Comparison of ENCODE assay signal across 12 cellular contexts in the genomic region with DNA sequence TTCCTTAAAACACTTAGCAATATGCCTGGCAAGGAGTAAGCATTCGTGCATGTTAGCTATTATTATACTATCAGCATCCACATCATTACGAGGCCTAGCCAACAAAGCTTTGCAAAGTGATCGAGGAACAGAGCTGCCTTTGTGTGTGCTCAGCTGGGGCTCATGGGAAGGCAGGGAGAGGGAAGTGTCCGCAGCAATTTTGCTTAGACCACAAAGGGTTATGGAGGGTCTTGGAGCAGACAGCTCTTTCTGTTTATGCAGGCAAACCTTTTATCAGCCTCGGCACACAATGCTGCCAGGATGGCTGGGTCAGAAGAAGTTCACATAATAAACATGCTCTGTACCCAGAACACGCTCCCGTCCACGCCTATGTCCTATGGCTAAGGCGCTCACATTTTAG. TPM values are rescaled to one million over a fixed set of nuclear protein-coding genes. Genes with fewer than 3 reads are reported as not detected.
DNase-seq lines count a peak whose midpoint lies in the region; ATAC-seq and TF ChIP-seq lines count a peak whose summit lies in the region.
"Had no signal": no experiment of that assay in that cellular context is flagged by ENCODE, and none has a peak within 500 bp of the region (broad histone marks: within the 10 kb centered on the region; RNA-seq: fewer than 3 reads in every experiment).

No MANE protein-coding gene starts in this region.

- H3K27me3 ChIP-seq in breast epithelium: no peaks in the 10 kb centered on the region
- no peaks in the 10 kb centered on the region for H3K27me3 ChIP-seq in upper lobe of right lung

- POLR2A ChIA-PET in MCF 10A (lab: Yijun Ruan, JAX): interaction anchor here (0.8 kb wide), 1 partner anchor 60 kb away, joined by 3 read pairs; no protein-coding TSS in a partner anchor

- no peak overlapping the region for H3K4me3 ChIP-seq in breast epithelium
- H3K4me3 ChIP-seq in fibroblast of the aortic adventitia (ENCODE audit: low read depth, low read length): no peak overlapping the region
- H3K4me3 ChIP-seq in upper lobe of right lung: no peak overlapping the region
- H3K4me3 ChIP-seq: A549 had no signal

- BruUV-seq in MCF 10A (replicated peaks; lab: Mats Ljungman, UMichigan): no TSS peak

- H3K4me3 Mint-ChIP-seq in MCF 10A (ENCODE audit: unreplicated experiment): no peak overlapping the region
- H3K4me3 Mint-ChIP-seq: stimulated activated naive CD8-positive, alpha-beta T cell treated with anti-CD3 and anti-CD28 coated beads, Interleukin-15, Interleukin-2, amounts not matched to agents 100 ng/mL and 50 ng/mL, for 24 hours; T-helper 17 cell had no signal

- no peaks in the 10 kb centered on the region for H3K27me3 Mint-ChIP-seq in MCF 10A (ENCODE audit: insufficient read depth, unreplicated experiment)

- H3K36me3 ChIP-seq in breast epithelium (no peaks in the 10 kb centered on the region), upper lobe of right lung (no peaks in the 10 kb centered on the region)

- TF ChIP-seq CTCF in breast epithelium (IDR thresholded peaks at IDR 0.05) (no peak), MCF 10A (IDR thresholded peaks at IDR 0.05; ENCODE audit: unreplicated experiment) (no peak), fibroblast of the aortic adventitia (IDR thresholded peaks at IDR 0.05; ENCODE audit: insufficient read depth, low read length) (no peak), upper lobe of right lung (IDR thresholded peaks at IDR 0.05) (no peak)

- no peak for TF ChIP-seq POLR2A in breast epithelium (IDR thresholded peaks at IDR 0.05)

- no peak for DNase-seq in breast epithelium (ENCODE audit: low spot score in 2 of 2)
- no peak for DNase-seq in MCF 10A (ENCODE audit: unreplicated experiment)
- DNase-seq in fibroblast of the aortic adventitia (ENCODE audit: low read depth): peak; percentile 93
- DNase-seq in midbrain (lab: John Stamatoyannopoulos, UW): peak; percentile 75
- DNase-seq in upper lobe of right lung: no peak
- no peak for DNase-seq in iPS-NIHi11 (ENCODE audit: low spot score)
- DNase-seq in activated CD4-positive, alpha-beta T cell treated with anti-CD3 and anti-CD28 coated beads, Interleukin-2, amount 50 U/mL, for 48 hours: no peak
- DNase-seq: stimulated activated CD4-positive, alpha-beta T cell treated with anti-CD3 and anti-CD28 coated beads, Interleukin-1b, Interleukin-23, amount 100 ng/mL, for 48 hours; T-helper 17 cell had no signal

- CTCF ChIA-PET in MCF 10A (lab: Yijun Ruan, JAX): no interaction called here

- peaks cover 14% of the 10 kb centered on the region for H3K4me1 Mint-ChIP-seq in MCF 10A (ENCODE audit: insufficient read depth, unreplicated experiment)
- H3K4me1 Mint-ChIP-seq: T-helper 17 cell had no signal

- H3K9me3 ChIP-seq in breast epithelium: no peaks in the 10 kb centered on the region
- H3K9me3 ChIP-seq in upper lobe of right lung: no peaks in the 10 kb centered on the region

- H3K27ac Mint-ChIP-seq in MCF 10A (ENCODE audit: low read depth, unreplicated experiment): no peak overlapping the region
- H3K27ac Mint-ChIP-seq: stimulated activated naive CD8-positive, alpha-beta T cell treated with anti-CD3 and anti-CD28 coated beads, Interleukin-15, Interleukin-2, amounts not matched to agents 100 ng/mL and 50 ng/mL, for 24 hours; T-helper 17 cell had no signal

- intact Hi-C loops in breast epithelium (cut with DNase I; ENCODE audit: low total_unique reads): no loop called here
- intact Hi-C loops in MCF 10A (cut with micrococcal nuclease): no loop called here
- intact Hi-C loops in upper lobe of right lung (cut with DNase I): no loop called here

- ATAC-seq in upper lobe of right lung: peak; percentile 29
- ATAC-seq in GM18907 (IDR thresholded peaks at IDR 0.05; ENCODE audit: unreplicated experiment): no peak
- ATAC-seq: A549, T-helper 17 cell had no signal

- peak overlapping the region; percentile 45 to 64 for H3K27ac ChIP-seq in breast epithelium
- no peak overlapping the region for H3K27ac ChIP-seq in upper lobe of right lung
- H3K27ac ChIP-seq: A549 had no signal

- no peaks in the 10 kb centered on the region for H3K9me3 Mint-ChIP-seq in MCF 10A (ENCODE audit: unreplicated experiment)
- H3K9me3 Mint-ChIP-seq: stimulated activated naive CD8-positive, alpha-beta T cell treated with anti-CD3 and anti-CD28 coated beads, Interleukin-15, Interleukin-2, amounts not matched to agents 100 ng/mL and 50 ng/mL, for 24 hours had no signal

- peaks cover under 1% of the 10 kb centered on the region for H3K36me3 Mint-ChIP-seq in MCF 10A (ENCODE audit: insufficient read depth, unreplicated experiment)

- H3K4me1 ChIP-seq in breast epithelium (no peaks in the 10 kb centered on the region), upper lobe of right lung (peaks cover 8% of the 10 kb centered on the region)
- H3K4me1 ChIP-seq: A549 had no signal

RNA-seq across cellular contexts. Expression of a gene that starts 10.9 kb away (rescaled TPM):
- total RNA-seq in breast epithelium (10 to 100 TPM; 18.2 to 88.5 (median 87.1) TPM), MCF 10A (2022) (0.25 and 0.33 TPM in 2 replicates), fibroblast of the aortic adventitia (ENCODE audit: low replicate concordance) (94.3 and 334 TPM in 2 replicates), upper lobe of right lung (217 TPM)

Comparison
In these comparisons a context has a peak if more than half of its experiments do, and no peak if none do; other contexts are left out.
1. RNA of a gene that starts 10.9 kb away (total RNA-seq): 217 TPM in upper lobe of right lung (single experiment), 94.3 to 334 TPM in fibroblast of the aortic adventitia and 18.2 to 88.5 TPM in breast epithelium; 0.25 to 0.33 TPM in MCF 10A; every median in the first group is over 10 times any median in the second.
2. DNase-seq: peak in fibroblast of the aortic adventitia (single experiment) and midbrain (single experiment); none in breast epithelium (0 of 2), MCF 10A (single experiment), upper lobe of right lung (single experiment), iPS-NIHi11 (single experiment) and activated CD4-positive, alpha-beta T cell treated with anti-CD3 and anti-CD28 coated beads, Interleukin-2, amount 50 U/mL, for 48 hours (0 of 2).